25 cellular contexts compared by ENCODE assay signal in the genomic region with DNA sequence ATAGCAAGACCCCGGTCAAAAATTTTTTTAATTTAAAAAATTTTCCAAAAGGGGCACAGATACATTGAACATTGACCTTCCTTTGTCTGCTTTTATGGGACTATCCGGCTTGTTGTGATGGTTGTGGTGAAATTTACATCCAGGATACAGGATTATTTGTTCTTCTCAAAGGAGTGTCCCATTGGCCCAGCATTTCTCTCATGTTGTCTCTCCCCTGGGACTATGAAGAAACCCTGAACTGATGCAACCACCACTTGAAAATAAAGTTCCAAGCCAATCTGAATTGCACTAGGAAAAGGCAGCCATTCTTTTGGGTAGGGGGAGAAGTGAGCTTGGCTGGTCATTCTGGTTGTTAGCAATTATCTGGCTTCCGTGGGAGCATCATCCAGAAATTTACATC. TPM values are rescaled to one million over a fixed set of nuclear protein-coding genes. Genes with fewer than 3 reads are reported as not detected.
"Had no signal": no experiment of that assay in that cellular context is flagged by ENCODE, and none has a peak within 500 bp of the region (broad histone marks: within the 10 kb centered on the region; RNA-seq: fewer than 3 reads in every experiment).

No MANE protein-coding gene starts in this region.

- H2AFZ ChIP-seq: parathyroid adenoma had no signal

- H3K4me3 ChIP-seq: coronary artery, esophagus muscularis mucosa, gastrocnemius medialis, lung, mucosa of descending colon, right lobe of liver, smooth muscle cell, tibial artery had no signal

- H3K27me3 ChIP-seq: gastrocnemius medialis, right lobe of liver, tibial artery had no signal

- H3K9ac ChIP-seq: parathyroid adenoma had no signal

- H3K27ac ChIP-seq: coronary artery, esophagus muscularis mucosa, gastrocnemius medialis, neutrophil, parathyroid adenoma, right lobe of liver, tibial artery had no signal

- H3K9me3 ChIP-seq: esophagus muscularis mucosa, gastrocnemius medialis, mucosa of descending colon, neutrophil, tibial artery had no signal

- ATAC-seq: gastrocnemius medialis; left lobe of liver; mucosa of descending colon; natural killer cell treated with Interleukin-12 subunit alpha and Interleukin-12 subunit beta and Interleukin-15 and Interleukin-18, amount 100 ng/mL, for 72 hours; right lobe of liver; stimulated activated naive CD8-positive, alpha-beta T cell treated with anti-CD3 and anti-CD28 coated beads, Interleukin-15, amount 100 ng/mL, for 72 hours had no signal

- H3K79me2 ChIP-seq: parathyroid adenoma had no signal

- DNase-seq: dermis blood vessel endothelial cell; effector memory CD4-positive, alpha-beta T cell; foreskin fibroblast; gastrocnemius medialis; head of caudate nucleus; kidney; mucosa of descending colon; naive B cell; right lobe of liver; stimulated activated CD4-positive, alpha-beta T cell treated with anti-CD3 and anti-CD28 coated beads, Interleukin-12 subunit alpha, Interleukin-12 subunit beta, amount 100 ng/mL, for 4 hours; stimulated activated CD4-positive, alpha-beta T cell treated with anti-CD3 and anti-CD28 coated beads, Interleukin-1b, Interleukin-23, amount 100 ng/mL, for 48 hours; stimulated activated CD4-positive, alpha-beta T cell treated with anti-CD3 and anti-CD28 coated beads, Interleukin-4, amount 100 ng/mL, for 1 hour; stimulated activated CD8-positive, alpha-beta memory T cell treated with anti-CD3 and anti-CD28 coated beads, Interleukin-4, amount 100 ng/mL, for 48 hours; stimulated activated naive CD4-positive, alpha-beta T cell; stimulated activated naive CD8-positive, alpha-beta T cell treated with anti-CD3 and anti-CD28 coated beads, Interleukin-15, amount 100 ng/mL, for 72 hours; tibial artery had no signal

- H3K4me2 ChIP-seq: smooth muscle cell had no signal

- H3K36me3 ChIP-seq: esophagus muscularis mucosa, gastrocnemius medialis, neutrophil, right lobe of liver, tibial artery had no signal

RNA-seq across cellular contexts. Expression of gene PPARG, which starts 58.4 kb away (rescaled TPM):
- total RNA-seq: neural crest cell had no signal
